In the genomic region with DNA sequence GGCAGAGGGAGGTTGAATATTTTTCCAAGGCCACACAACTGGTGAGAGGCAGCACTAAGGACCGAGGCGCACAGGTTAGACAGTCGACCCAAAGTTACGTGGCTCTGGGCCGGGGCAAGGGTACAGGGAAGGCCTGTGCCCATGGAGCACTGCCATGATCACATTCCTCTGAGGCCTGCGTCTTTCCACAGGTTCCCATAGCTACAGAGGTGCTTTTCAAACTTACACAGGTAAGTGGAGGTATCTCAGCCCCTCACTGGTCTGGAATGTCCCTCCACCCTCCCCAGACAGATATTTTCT, we compare ENCODE assay signal across 10 cellular contexts. TPM values are rescaled to one million over a fixed set of nuclear protein-coding genes. Genes with fewer than 3 reads are reported as not detected.
DNase-seq lines count a peak whose midpoint lies in the region; ATAC-seq and TF ChIP-seq lines count a peak whose summit lies in the region.
"Had no signal": no experiment of that assay in that cellular context is flagged by ENCODE, and none has a peak within 500 bp of the region (broad histone marks: within the 10 kb centered on the region; RNA-seq: fewer than 3 reads in every experiment).

No MANE protein-coding gene starts in this region.

- peak overlapping the region; percentile 81 for H3K27ac Mint-ChIP-seq in Caco-2 (ENCODE audit: unreplicated experiment)

- H3K36me3 Mint-ChIP-seq in Caco-2 (ENCODE audit: insufficient read depth, unreplicated experiment) = peaks cover 11% of the 10 kb centered on the region

- DNase-seq in Caco-2 = no peak
- DNase-seq in SK-N-MC (ENCODE audit: low read depth, low spot score) = no peak
- no peak for DNase-seq in fibroblast of lung (ENCODE audit: low read depth in 2 of 2)
- no peak for DNase-seq in osteoblast (ENCODE audit: insufficient read length, low spot score, missing footprints)
- DNase-seq in occipital lobe (lab: John Stamatoyannopoulos, UW) = no peak
- DNase-seq in epidermal melanocyte (ENCODE audit: insufficient read length, low spot score) = no peak
- no peak for DNase-seq in HuH-7.5 (ENCODE audit: low spot score)
- DNase-seq: midbrain had no signal

- peaks cover 8% of the 10 kb centered on the region; the same call in 1 of the 2 replicates for H3K9me3 ChIP-seq in Caco-2
- H3K9me3 ChIP-seq in SK-N-MC (ENCODE audit: low read depth, low read length) = peaks cover 3% of the 10 kb centered on the region; the same call in 1 of the 2 replicates
- H3K9me3 ChIP-seq in fibroblast of lung (ENCODE audit: control insufficient read depth, insufficient read depth, low read depth, low read length) = no peaks in the 10 kb centered on the region
- peaks cover 8% of the 10 kb centered on the region for H3K9me3 ChIP-seq in osteoblast (ENCODE audit: low read depth, low read length)

- no TSS peak for BruUV-seq in Caco-2 (replicated peaks; lab: Mats Ljungman, UMichigan)

- 0 out of 2 replicates have a peak, but pooled peaks cover 7% of the 10 kb centered on the region for H3K4me1 ChIP-seq in Caco-2
- H3K4me1 ChIP-seq in fibroblast of lung (ENCODE audit: control insufficient read depth, extremely low read depth, insufficient read depth, low read length) = no peaks in the 10 kb centered on the region
- peaks cover 3% of the 10 kb centered on the region for H3K4me1 ChIP-seq in osteoblast (ENCODE audit: insufficient read depth, low read length)

- no peak overlapping the region for H3K27ac ChIP-seq in SK-N-MC
- peak overlapping the region; percentile 71 for H3K27ac ChIP-seq in fibroblast of lung (ENCODE audit: insufficient read depth, low read length)
- peak overlapping the region; percentile 69 for H3K27ac ChIP-seq in osteoblast (ENCODE audit: low read depth, low read length)

- POLR2A ChIA-PET in Caco-2 (lab: Charles Lee) = no interaction called here

- H3K4me1 Mint-ChIP-seq in Caco-2 (ENCODE audit: low read depth, unreplicated experiment) = peaks cover 12% of the 10 kb centered on the region

- H3K4me2 ChIP-seq in fibroblast of lung (ENCODE audit: extremely low read depth, insufficient read depth, low read length) (peak overlapping the region; percentile 85), osteoblast (ENCODE audit: insufficient read depth, low read length) (peak overlapping the region; percentile 59)

- H3K9me3 Mint-ChIP-seq in Caco-2 (ENCODE audit: unreplicated experiment) = peaks cover 25% of the 10 kb centered on the region

- H3K4me3 ChIP-seq in Caco-2 (ENCODE audit: low read depth, low read length) (peak overlapping the region; percentile 95), SK-N-MC (peak overlapping the region; percentile 88), fibroblast of lung (replicated peaks in 1 of 4; ENCODE audit: control extremely low read depth in 1 of 4, insufficient read depth in 1 of 4, low read depth in 3 of 4, low read length in 4 of 4) (peak overlapping the region; percentile 78 to 96 (median 90)), osteoblast (ENCODE audit: insufficient read depth, low read length) (peak overlapping the region; percentile 91)

- H3K4me3 Mint-ChIP-seq in Caco-2 (ENCODE audit: unreplicated experiment) = peak overlapping the region; percentile 86

- H3K27me3 ChIP-seq in Caco-2 (replicated peaks; ENCODE audit: control insufficient read depth, insufficient read depth, low read length) (no peaks in the 10 kb centered on the region), fibroblast of lung (ENCODE audit: control insufficient read depth, insufficient read depth, low read length) (no peaks in the 10 kb centered on the region), osteoblast (ENCODE audit: insufficient read depth, low read length) (no peaks in the 10 kb centered on the region)

- H2AFZ ChIP-seq in fibroblast of lung (ENCODE audit: low read length) = peak overlapping the region; percentile 88
- H2AFZ ChIP-seq in osteoblast (ENCODE audit: low read length) = peak overlapping the region; percentile 92

- H3K9ac ChIP-seq in SK-N-MC (ENCODE audit: insufficient read length) = peak overlapping the region; percentile 54
- H3K9ac ChIP-seq in fibroblast of lung (ENCODE audit: insufficient read depth, low read length) = peak overlapping the region; percentile 74

- no peak for ATAC-seq in HG02884 (IDR thresholded peaks at IDR 0.05; ENCODE audit: unreplicated experiment)

- intact Hi-C loops in Caco-2 (cut with micrococcal nuclease; ENCODE audit: unreplicated experiment) = loop anchor here (1.0 kb wide), 5 partner anchors 34 to 198 kb away; a partner anchor contains a TSS

- H4K20me1 ChIP-seq in fibroblast of lung (ENCODE audit: control insufficient read depth, extremely low read depth, insufficient read depth, low read length) (no peaks in the 10 kb centered on the region), osteoblast (ENCODE audit: insufficient read depth, low read length) (no peaks in the 10 kb centered on the region)

- no peaks in the 10 kb centered on the region for H3K79me2 ChIP-seq in fibroblast of lung (ENCODE audit: control insufficient read depth, insufficient read depth, low read length)
- H3K79me2 ChIP-seq in osteoblast (ENCODE audit: insufficient read depth, low read length) = peaks cover 20% of the 10 kb centered on the region

- TF ChIP-seq CTCF in Caco-2 (IDR thresholded peaks at IDR 0.05; ENCODE audit: insufficient read depth in 1 of 2, low read depth in 1 of 2, low read length in 1 of 2, severe bottlenecking in 1 of 2, unreplicated experiment in 1 of 2) = no peak
- no peak for TF ChIP-seq CTCF in fibroblast of lung (conservative IDR thresholded peaks at IDR 0.05 in 1 of 2, IDR thresholded peaks at IDR 0.05 in 1 of 2; ENCODE audit: low read depth in 1 of 2, low read length in 2 of 2)
- TF ChIP-seq CTCF in osteoblast (IDR thresholded peaks at IDR 0.05; ENCODE audit: extremely low read depth, low read depth, low read length) = no peak

- CTCF ChIA-PET in Caco-2 (lab: Charles Lee) = interaction anchor here (0.5 kb wide), 1 partner anchor 124 kb away, joined by 3 read pairs; no protein-coding TSS in a partner anchor

- H3K36me3 ChIP-seq in Caco-2 (ENCODE audit: control insufficient read depth, insufficient read depth, low read length) (no peaks in the 10 kb centered on the region), SK-N-MC (ENCODE audit: insufficient read depth, low read length) (peaks cover 19% of the 10 kb centered on the region), fibroblast of lung (ENCODE audit: control insufficient read depth, insufficient read depth, low read length) (peaks cover 4% of the 10 kb centered on the region), osteoblast (ENCODE audit: insufficient read depth, low read length) (peaks cover 29% of the 10 kb centered on the region)

- no peaks in the 10 kb centered on the region for H3K27me3 Mint-ChIP-seq in Caco-2 (ENCODE audit: insufficient read depth, unreplicated experiment)

RNA-seq across cellular contexts. Expression of a gene that starts 0.8 kb away (rescaled TPM):
- total RNA-seq in Caco-2 (2022) (10.5 and 13.3 TPM in 2 replicates), fibroblast of lung (11.6 and 16.8 TPM in 2 replicates), osteoblast (9.4 and 10.9 TPM in 2 replicates), occipital lobe (34.9 TPM)
- 5.3 and 9.1 TPM in 2 replicates for polyA plus RNA-seq in fibroblast of lung
- polyA plus RNA-seq in fibroblast of lung (2012) = 3.6 and 6.0 TPM in 2 replicates
- 3.3 and 9.1 TPM in 2 replicates for polyA minus RNA-seq in fibroblast of lung (ENCODE audit: low replicate concordance)

RNA-seq across cellular contexts. Expression of a gene that starts 19.7 kb away (rescaled TPM):
- total RNA-seq in Caco-2 (2022) (6.6 and 6.8 TPM in 2 replicates), fibroblast of lung (22.9 and 30.6 TPM in 2 replicates), osteoblast (18.5 and 22.1 TPM in 2 replicates), occipital lobe (41.0 TPM)
- polyA plus RNA-seq in fibroblast of lung = 9.2 and 11.7 TPM in 2 replicates
- polyA plus RNA-seq in fibroblast of lung (2012) = 9.3 and 9.7 TPM in 2 replicates
- 3.1 and 4.8 TPM in 2 replicates for polyA minus RNA-seq in fibroblast of lung (ENCODE audit: low replicate concordance)

RNA-seq across cellular contexts. Expression of a gene that starts 34.1 kb away (rescaled TPM):
- total RNA-seq in Caco-2 (2022) (8.6 and 8.8 TPM in 2 replicates), fibroblast of lung (2.5 and 2.8 TPM in 2 replicates), osteoblast (4.1 and 4.7 TPM in 2 replicates), occipital lobe (3.6 TPM)
- 1.6 and 2.5 TPM in 2 replicates for polyA plus RNA-seq in fibroblast of lung
- 1.4 and 2.3 TPM in 2 replicates for polyA plus RNA-seq in fibroblast of lung (2012)
- polyA minus RNA-seq in fibroblast of lung (ENCODE audit: low replicate concordance) = 2.0 TPM in 1 of 2 replicates, not detected in the other

RNA-seq across cellular contexts. Expression of a gene that starts 35.0 kb away (rescaled TPM):
- total RNA-seq in Caco-2 (2022) (not detected in 2 replicates), fibroblast of lung (not detected in 2 replicates), osteoblast (under 0.01 and 0.36 TPM in 2 replicates), occipital lobe (not detected)
- not detected in 2 replicates for polyA plus RNA-seq in fibroblast of lung
- polyA plus RNA-seq in fibroblast of lung (2012) = not detected in 2 replicates
- polyA minus RNA-seq in fibroblast of lung (ENCODE audit: low replicate concordance) = not detected in 2 replicates
- total RNA-seq: SK-MEL-5 had no signal

RNA-seq across cellular contexts. Expression of a gene that starts 48.0 kb away (rescaled TPM):
- 12.7 and 14.8 TPM in 2 replicates for total RNA-seq in Caco-2 (2022)
- 4.8 and 4.9 TPM in 2 replicates for total RNA-seq in fibroblast of lung
- polyA plus RNA-seq in fibroblast of lung = 3.7 and 4.8 TPM in 2 replicates
- polyA plus RNA-seq in fibroblast of lung (2012) = 1.6 and 2.5 TPM in 2 replicates
- polyA minus RNA-seq in fibroblast of lung (ENCODE audit: low replicate concordance) = 1.0 and 7.4 TPM in 2 replicates
- total RNA-seq in osteoblast = 8.3 and 9.8 TPM in 2 replicates
- total RNA-seq in occipital lobe = 30.1 TPM
